ENCODE assay signal across 13 cellular contexts in the genomic region with DNA sequence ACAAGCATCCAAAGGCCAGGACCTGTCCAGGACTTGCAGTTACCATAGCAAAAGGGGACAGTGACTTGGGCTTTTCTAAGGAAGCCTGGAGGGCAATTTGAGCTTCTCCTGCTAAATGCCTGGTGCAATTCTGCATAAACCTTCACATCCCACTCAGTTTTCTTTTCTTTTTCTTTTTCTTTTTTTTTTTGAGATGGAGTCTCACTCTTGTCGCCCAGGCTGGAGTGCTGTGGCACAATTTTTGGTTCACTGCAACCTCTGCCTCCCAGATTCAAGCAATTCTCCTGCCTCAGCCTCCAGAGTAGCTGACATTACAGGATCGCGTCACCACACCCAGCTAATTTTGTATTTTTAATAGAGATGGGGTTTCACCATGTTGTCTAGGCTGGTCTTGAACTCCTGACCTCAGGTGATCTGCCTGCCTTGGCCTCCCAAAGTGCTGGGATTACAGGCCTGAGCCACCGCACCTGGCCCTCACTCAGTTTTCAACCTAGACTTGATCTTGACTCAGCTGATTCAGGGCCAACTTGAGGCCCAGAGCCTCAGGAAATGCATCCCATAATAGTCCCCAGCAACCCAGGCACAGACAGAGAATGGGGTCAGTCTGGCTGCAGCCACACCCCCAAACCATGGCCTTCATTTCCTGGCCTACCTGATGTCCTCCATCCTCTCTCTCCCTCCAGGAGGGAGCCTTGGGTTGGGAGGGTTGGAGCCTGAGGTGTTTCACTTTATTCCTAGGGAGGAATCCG. TPM values are rescaled to one million over a fixed set of nuclear protein-coding genes. Genes with fewer than 3 reads are reported as not detected.
DNase-seq lines count a peak whose midpoint lies in the region; ATAC-seq and TF ChIP-seq lines count a peak whose summit lies in the region.
"Not testable (repeated sequence)": the region's sequence is repeated elsewhere in the genome, so short reads cannot be mapped to it uniquely, and the experiment has no call there.
"Had no signal": no experiment of that assay in that cellular context is flagged by ENCODE, and none has a peak within 500 bp of the region (broad histone marks: within the 10 kb centered on the region; RNA-seq: fewer than 3 reads in every experiment).

No MANE protein-coding gene starts in this region.

- not testable (repeated sequence) for H3K79me2 ChIP-seq in mammary epithelial cell (ENCODE audit: insufficient read depth, low read length)

- H3K36me3 Mint-ChIP-seq in CD14-positive monocyte = peaks cover 53 to 65% of the 10 kb centered on the region in 2 donors

- H3K4me2 ChIP-seq in mammary epithelial cell (ENCODE audit: insufficient read depth, low read depth, low read length) = not testable (repeated sequence)

- TF ChIP-seq CTCF in CD14-positive monocyte (IDR thresholded peaks at IDR 0.05); mammary epithelial cell (conservative IDR thresholded peaks at IDR 0.05 in 1 of 2, IDR thresholded peaks at IDR 0.05 in 1 of 2; ENCODE audit: extremely low read depth in 1 of 2, insufficient read depth in 1 of 2, low read depth in 1 of 2, low read length in 2 of 2); gastroesophageal sphincter (IDR thresholded peaks at IDR 0.05); lung (IDR thresholded peaks at IDR 0.05; ENCODE audit: control extremely low read depth, extremely low read depth); vagina (IDR thresholded peaks at IDR 0.05): not testable (repeated sequence)

- not testable (repeated sequence) for H3K9me3 Mint-ChIP-seq in CD14-positive monocyte

- H3K4me1 ChIP-seq in mammary epithelial cell (ENCODE audit: insufficient read depth, low read length) = not testable (repeated sequence)
- H3K4me1 ChIP-seq in gastroesophageal sphincter (peaks cover 0 to 36% (median 13%) of the 10 kb centered on the region in 3 donors), lung (ENCODE audit: control insufficient read depth in 2 of 2, insufficient read depth in 2 of 2, low read length in 2 of 2) (peaks cover 5 to 26% of the 10 kb centered on the region in 2 donors), skeletal muscle tissue (ENCODE audit: control insufficient read depth in 3 of 3, insufficient read depth in 3 of 3, low read length in 3 of 3) (peaks cover 26 to 35% (median 28%) of the 10 kb centered on the region in 3 donors), vagina (peaks cover 33% of the 10 kb centered on the region)

- H2AFZ ChIP-seq in mammary epithelial cell (ENCODE audit: low read depth, low read length) = peak overlapping the region; percentile 54

- not testable (repeated sequence) for TF ChIP-seq POLR2A in gastroesophageal sphincter (IDR thresholded peaks at IDR 0.05); vagina (IDR thresholded peaks at IDR 0.05)

- WGBS in mammary epithelial cell (ENCODE audit: low coverage, missing lambda C conversion rate) = 92% methylated on average over 4 of the region's 5 CpGs
- 80 to 88% methylated on average over 3 to 4 of the region's 5 CpGs for WGBS in gastroesophageal sphincter (ENCODE audit: low coverage in 1 of 2), 2 donors
- 88 to 92% methylated on average over 5 of the region's 5 CpGs for WGBS in lung, 2 donors

- H3K4me3 Mint-ChIP-seq in CD14-positive monocyte = not testable (repeated sequence)

- H3K4me3 ChIP-seq in mammary epithelial cell (replicated peaks in 1 of 3; ENCODE audit: insufficient read depth in 1 of 3, low read depth in 2 of 3, low read length in 3 of 3); gastroesophageal sphincter; lung; skeletal muscle tissue (ENCODE audit: low read length in 3 of 3); vagina: not testable (repeated sequence)

- not testable (repeated sequence) for H3K9ac ChIP-seq in mammary epithelial cell (ENCODE audit: insufficient read depth, low read length)
- H3K9ac ChIP-seq in skeletal muscle tissue (ENCODE audit: low read depth in 1 of 3, low read length in 3 of 3) = peak overlapping the region in 2 of 3 donors; percentile 25 to 30

- not testable (repeated sequence) for H3K9me3 ChIP-seq in mammary epithelial cell (replicated peaks; ENCODE audit: insufficient read depth, low read length); gastroesophageal sphincter; lung (ENCODE audit: control insufficient read depth in 2 of 2, insufficient read depth in 1 of 2, low read length in 1 of 2); skeletal muscle tissue (ENCODE audit: control insufficient read depth in 3 of 3, low read length in 3 of 3); vagina

- ATAC-seq in gastroesophageal sphincter; lung (ENCODE audit: insufficient read depth, low FRiP score): not testable (repeated sequence)

- H3K27ac ChIP-seq in mammary epithelial cell (ENCODE audit: insufficient read depth, low read depth, low read length) = not testable (repeated sequence)
- H3K27ac ChIP-seq in gastroesophageal sphincter (peak overlapping the region in 3 of 4 donors; percentile 12 to 47 (median 37)), lung (ENCODE audit: low read depth in 1 of 2, low read length in 1 of 2) (peak overlapping the region; percentile 35 to 60), skeletal muscle tissue (ENCODE audit: low read depth, low read length) (peak overlapping the region; percentile 8), vagina (peak overlapping the region; percentile 31)

- DNase-seq in CD14-positive monocyte (ENCODE audit: low spot score) (peak; percentile 19), NCI-H69 (lab: John Stamatoyannopoulos, UW) (peak; percentile 21), vagina (ENCODE audit: extremely low spot score in 2 of 2) (peak; percentile 37 to 43)
- DNase-seq in activated T-cell treated with anti-CD3 and anti-CD28 coated beads, Interleukin-2, amount 50 U/mL, for 1 hour = peak; percentile 13
- DNase-seq in mammary epithelial cell; lung (ENCODE audit: low spot score): not testable (repeated sequence)

- dilution Hi-C loops in mammary epithelial cell (cut with HindIII; ENCODE audit: low sequenced_read_pairs) = not testable (repeated sequence)

- H3K27me3 ChIP-seq in mammary epithelial cell (ENCODE audit: insufficient read depth, low read length); lung (ENCODE audit: control insufficient read depth, insufficient read depth); skeletal muscle tissue (ENCODE audit: control insufficient read depth in 3 of 3, insufficient read depth in 3 of 3, low read length in 3 of 3); vagina: not testable (repeated sequence)
- peaks cover 27% of the 10 kb centered on the region for H3K27me3 ChIP-seq in gastroesophageal sphincter

- not testable (repeated sequence) for H3K27me3 Mint-ChIP-seq in CD14-positive monocyte (ENCODE audit: low read depth in 3 of 3)

- H3K4me1 Mint-ChIP-seq in CD14-positive monocyte = peaks cover 46% of the 10 kb centered on the region

- in situ Hi-C loops in mammary epithelial cell (cut with MboI; ENCODE audit: low sequenced_read_pairs in 2 of 2) = not testable (repeated sequence)

- not testable (repeated sequence) for BruUV-seq in mammary epithelial cell (replicated peaks; lab: Mats Ljungman, UMichigan)

- H3K27ac Mint-ChIP-seq in CD14-positive monocyte = peak overlapping the region in 4 of 7 donors; percentile 74 to 98 (median 82)

- CTCF ChIA-PET in mammary epithelial cell (lab: Charles Lee; ENCODE audit: low non-redundant PET) = not testable (repeated sequence)

- TF ChIP-seq EP300 in gastroesophageal sphincter (IDR thresholded peaks at IDR 0.05) = not testable (repeated sequence)

- not testable (repeated sequence) for H3K36me3 ChIP-seq in mammary epithelial cell (ENCODE audit: insufficient read depth, low read length); gastroesophageal sphincter; skeletal muscle tissue (ENCODE audit: control insufficient read depth in 3 of 3, insufficient read depth in 3 of 3, low read length in 3 of 3); vagina
- peaks cover 0 to 11% of the 10 kb centered on the region in 2 donors for H3K36me3 ChIP-seq in lung (ENCODE audit: control insufficient read depth in 2 of 2, insufficient read depth in 2 of 2, low read length in 2 of 2)

- intact Hi-C loops in CD14-positive monocyte (cut with micrococcal nuclease); mammary epithelial cell (cut with micrococcal nuclease); vagina (cut with DNase I): not testable (repeated sequence)

- H4K20me1 ChIP-seq in mammary epithelial cell (ENCODE audit: insufficient read depth, low read length) = not testable (repeated sequence)

RNA-seq across cellular contexts. Expression of a gene that starts 9.1 kb away (rescaled TPM):
- polyA plus RNA-seq in CD14-positive monocyte = 1 to 10 TPM; 1.4 to 2.1 TPM
- total RNA-seq in mammary epithelial cell = under 1 TPM; under 0.01 to 0.09 TPM
- 0.09 TPM for polyA plus RNA-seq in mammary epithelial cell
- polyA minus RNA-seq in mammary epithelial cell = 0.31 TPM
- 1 to 10 TPM in 1 of 4 donors, under 1 TPM in 2, not detected in 1; 0.23 to 1.1 (median 0.57) TPM for total RNA-seq in gastroesophageal sphincter
- 10 to 100 TPM in 1 of 2 donors, 1 to 10 TPM in 1; 8.8 to 36.8 TPM for total RNA-seq in lung
- 1 to 10 TPM; 8.0 to 9.3 TPM for polyA plus RNA-seq in lung
- total RNA-seq in skeletal muscle tissue = not detected
- not detected for total RNA-seq in vagina
- total RNA-seq: A673, MCF 10A had no signal

RNA-seq across cellular contexts. Expression of a gene that starts 13.2 kb away (rescaled TPM):
- polyA plus RNA-seq in CD14-positive monocyte = 100 to 1,000 TPM; 174 to 186 TPM
- total RNA-seq in mammary epithelial cell = 1 to 10 TPM in 1 of 2 donors, under 1 TPM in 1; 0.49 to 2.8 TPM
- polyA plus RNA-seq in mammary epithelial cell = 0.36 TPM
- not detected for polyA minus RNA-seq in mammary epithelial cell
- total RNA-seq in gastroesophageal sphincter = 10 to 100 TPM in 3 of 4 donors, 1 to 10 TPM in 1; 7.2 to 71.1 (median 36.7) TPM
- 10 to 100 TPM; 58.7 to 60.3 TPM for total RNA-seq in lung
- polyA plus RNA-seq in lung = 10 to 100 TPM; 64.1 to 77.7 TPM
- total RNA-seq in skeletal muscle tissue = 43.3 TPM
- total RNA-seq in vagina = 55.7 TPM
- total RNA-seq: MCF 10A had no signal

RNA-seq across cellular contexts. Expression of a gene that starts 34.5 kb away (rescaled TPM):
- polyA plus RNA-seq in CD14-positive monocyte = not detected
- not detected for total RNA-seq in mammary epithelial cell
- 0.01 TPM for polyA plus RNA-seq in mammary epithelial cell
- not detected for polyA minus RNA-seq in mammary epithelial cell
- total RNA-seq in gastroesophageal sphincter = under 1 TPM; 0.15 to 0.47 (median 0.35) TPM
- total RNA-seq in lung = under 1 TPM; 0.31 to 0.49 TPM
- under 1 TPM; 0.11 to 0.12 TPM for polyA plus RNA-seq in lung
- total RNA-seq in skeletal muscle tissue = 32.9 TPM
- 0.98 TPM for total RNA-seq in vagina
- total RNA-seq: MCF 10A, occipital lobe, renal cortical epithelial cell, SJSA1 had no signal

Comparison
In these comparisons a context has a peak if more than half of its experiments do, and no peak if none do; other contexts are left out.
1. RNA of a gene that starts 34.5 kb away (total RNA-seq): 32.9 TPM in skeletal muscle tissue (single experiment); 0.98 TPM in vagina (single experiment), 0.31 to 0.49 TPM in lung, 0.15 to 0.47 TPM in gastroesophageal sphincter and not detected in mammary epithelial cell; every median in the first group is over 10 times any median in the second.